8 cellular contexts compared by ENCODE assay signal in genomic region chr1:121097867-121098215, GRCh38.
DNase-seq lines count a peak whose midpoint lies in the region; ATAC-seq and TF ChIP-seq lines count a peak whose summit lies in the region.
"Not testable (repeated sequence)": the region's sequence is repeated elsewhere in the genome, so short reads cannot be mapped to it uniquely, and the experiment has no call there.

No MANE protein-coding gene starts in this region.

- CTCF ChIA-PET in activated CD4-positive, alpha-beta T cell treated with anti-CD3 and anti-CD28 coated beads for 36 hours (lab: Charles Lee): not testable (repeated sequence)

- H3K4me3 ChIP-seq in DOHH2 (ENCODE audit: low read length): not testable (repeated sequence)
- H3K4me3 ChIP-seq in dorsolateral prefrontal cortex (peak overlapping the region in 57 of 59 donors; percentile 24 to 64 (median 50)), iPS-11a (ENCODE audit: low read depth, low read length) (peak overlapping the region; percentile 20), tibial nerve (peak overlapping the region; percentile 22 to 56 (median 40))

- H3K9me3 Mint-ChIP-seq in activated CD4-positive, alpha-beta T cell treated with anti-CD3 and anti-CD28 coated beads for 36 hours (ENCODE audit: low read depth); osteocyte (ENCODE audit: unreplicated experiment): not testable (repeated sequence)

- ATAC-seq in HG02588 (IDR thresholded peaks at IDR 0.05; ENCODE audit: unreplicated experiment): peak; percentile 7
- ATAC-seq in activated CD4-positive, alpha-beta T cell treated with anti-CD3 and anti-CD28 coated beads for 36 hours: not testable (repeated sequence)

- not testable (repeated sequence) for H3F3A ChIP-seq in DOHH2 (ENCODE audit: control insufficient read depth, insufficient read depth)

- not testable (repeated sequence) for H3K27ac Mint-ChIP-seq in activated CD4-positive, alpha-beta T cell treated with anti-CD3 and anti-CD28 coated beads for 36 hours; osteocyte (ENCODE audit: unreplicated experiment)

- not testable (repeated sequence) for TF ChIP-seq CTCF in DOHH2 (IDR thresholded peaks at IDR 0.05; ENCODE audit: low read depth, low read length, poor library complexity, severe bottlenecking); dorsolateral prefrontal cortex (IDR thresholded peaks at IDR 0.05 in 54 of 56, conservative IDR thresholded peaks at IDR 0.05 in 2 of 56; ENCODE audit: low read depth in 1 of 56, partially characterized antibody in 56 of 56); osteocyte (IDR thresholded peaks at IDR 0.05); tibial nerve (IDR thresholded peaks at IDR 0.05)

- POLR2A ChIA-PET in activated CD4-positive, alpha-beta T cell treated with anti-CD3 and anti-CD28 coated beads for 36 hours (lab: Charles Lee): not testable (repeated sequence)

- not testable (repeated sequence) for H3K36me3 ChIP-seq in DOHH2 (ENCODE audit: control insufficient read depth, low read length); tibial nerve

- not testable (repeated sequence) for H3K79me2 ChIP-seq in DOHH2 (ENCODE audit: control insufficient read depth, low read length)

- DNase-seq in M059J (ENCODE audit: low read depth) (peak; percentile 1), dorsolateral prefrontal cortex (peak in 5 of 10 donors; percentile 3 to 49 (median 34))
- DNase-seq in activated CD4-positive, alpha-beta T cell treated with anti-CD3 and anti-CD28 coated beads for 36 hours; osteocyte (ENCODE audit: extremely low spot score, unreplicated experiment); tibial nerve (ENCODE audit: low spot score in 2 of 2): not testable (repeated sequence)

- not testable (repeated sequence) for H3K9me2 ChIP-seq in DOHH2 (replicated peaks; ENCODE audit: control insufficient read depth, low read length)

- not testable (repeated sequence) for TF ChIP-seq EP300 in tibial nerve (IDR thresholded peaks at IDR 0.05)

- H3K27ac ChIP-seq in DOHH2 (ENCODE audit: low read depth, low read length); tibial nerve: not testable (repeated sequence)
- peak overlapping the region in 43 of 59 donors; percentile 9 to 82 (median 63) for H3K27ac ChIP-seq in dorsolateral prefrontal cortex

- not testable (repeated sequence) for H3K9me3 ChIP-seq in DOHH2 (ENCODE audit: control insufficient read depth, insufficient read depth, low read length); tibial nerve

- intact Hi-C loops in activated CD4-positive, alpha-beta T cell treated with anti-CD3 and anti-CD28 coated beads for 36 hours (cut with DNase I, micrococcal nuclease); dorsolateral prefrontal cortex (cut with DNase I): not testable (repeated sequence)

- not testable (repeated sequence) for H4K20me1 ChIP-seq in DOHH2 (ENCODE audit: control insufficient read depth, insufficient read depth, low read depth, low read length)

- TF ChIP-seq POLR2A in tibial nerve (IDR thresholded peaks at IDR 0.05): not testable (repeated sequence)

- not testable (repeated sequence) for H3K27me3 ChIP-seq in DOHH2 (ENCODE audit: control insufficient read depth, low read length); dorsolateral prefrontal cortex; tibial nerve

- H3K27me3 Mint-ChIP-seq in activated CD4-positive, alpha-beta T cell treated with anti-CD3 and anti-CD28 coated beads for 36 hours; osteocyte (ENCODE audit: unreplicated experiment): not testable (repeated sequence)

- not testable (repeated sequence) for H3K4me1 Mint-ChIP-seq in activated CD4-positive, alpha-beta T cell treated with anti-CD3 and anti-CD28 coated beads for 36 hours; osteocyte (ENCODE audit: unreplicated experiment)

- H3K4me2 ChIP-seq in DOHH2 (ENCODE audit: low read length): peak overlapping the region; percentile 31

- H3K36me3 Mint-ChIP-seq in activated CD4-positive, alpha-beta T cell treated with anti-CD3 and anti-CD28 coated beads for 36 hours (ENCODE audit: low read depth); osteocyte (ENCODE audit: unreplicated experiment): not testable (repeated sequence)

- not testable (repeated sequence) for H3K4me1 ChIP-seq in DOHH2 (ENCODE audit: control insufficient read depth, low read length); tibial nerve

- peak overlapping the region; percentile 28 for H3K4me3 Mint-ChIP-seq in activated CD4-positive, alpha-beta T cell treated with anti-CD3 and anti-CD28 coated beads for 36 hours
- peak overlapping the region; percentile 35 for H3K4me3 Mint-ChIP-seq in osteocyte (ENCODE audit: unreplicated experiment)

- no CpG with 5 or more reads among the region's 21 CpGs for WGBS in tibial nerve, 2 donors
